2 cellular contexts compared by ENCODE assay signal in the genomic region with DNA sequence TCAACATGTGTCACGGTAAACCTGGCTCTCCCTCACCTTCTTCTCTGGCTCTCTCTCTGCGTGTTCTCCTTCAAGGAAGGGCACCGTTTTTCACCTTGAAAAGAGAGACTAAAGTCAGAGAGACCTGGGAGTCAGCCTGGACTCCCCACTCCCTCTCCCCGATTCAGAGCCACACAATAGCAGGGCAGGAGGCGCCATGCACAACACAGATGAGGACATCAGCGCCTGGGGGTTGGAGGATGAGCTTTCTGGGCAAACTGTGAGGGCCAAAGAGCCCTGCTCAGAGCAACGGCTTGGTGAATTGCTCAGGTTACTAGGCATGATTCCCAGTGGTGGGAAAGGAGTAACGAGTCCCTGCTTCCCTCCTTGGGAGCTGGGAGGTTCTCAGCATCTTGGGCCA.
TF ChIP-seq lines count a peak whose summit lies in the region.

No MANE protein-coding gene starts in this region.

TF ChIP-seq in HepG2, 621 proteins besides CTCF, POLR2A, EP300 and RAD21:
- TF ChIP-seq KDM3A (CRISPR knock-in tag; IDR thresholded peaks at IDR 0.05; ENCODE audit: low read depth) (no peak), SNRNP70 (IDR thresholded peaks at IDR 0.05; ENCODE audit: low read depth, low read length) (no peak), REXO4 (CRISPR knock-in tag; IDR thresholded peaks at IDR 0.05; ENCODE audit: borderline replicate concordance) (no peak), ZNF30 (CRISPR knock-in tag; IDR thresholded peaks at IDR 0.05) (no peak), EHMT2 (IDR thresholded peaks at IDR 0.05; ENCODE audit: borderline replicate concordance, low read depth, low read length) (no peak), JDP2 (CRISPR knock-in tag; IDR thresholded peaks at IDR 0.05; ENCODE audit: borderline replicate concordance) (no peak), HMG20B (CRISPR knock-in tag; conservative IDR thresholded peaks at IDR 0.05) (no peak), NFE2L2 (IDR thresholded peaks at IDR 0.05; ENCODE audit: low read length) (no peak), ZNF282 (IDR thresholded peaks at IDR 0.05; ENCODE audit: partially characterized antibody) (no peak), ZFY (CRISPR knock-in tag; IDR thresholded peaks at IDR 0.05) (no peak)
- TF ChIP-seq, protein P1, sequence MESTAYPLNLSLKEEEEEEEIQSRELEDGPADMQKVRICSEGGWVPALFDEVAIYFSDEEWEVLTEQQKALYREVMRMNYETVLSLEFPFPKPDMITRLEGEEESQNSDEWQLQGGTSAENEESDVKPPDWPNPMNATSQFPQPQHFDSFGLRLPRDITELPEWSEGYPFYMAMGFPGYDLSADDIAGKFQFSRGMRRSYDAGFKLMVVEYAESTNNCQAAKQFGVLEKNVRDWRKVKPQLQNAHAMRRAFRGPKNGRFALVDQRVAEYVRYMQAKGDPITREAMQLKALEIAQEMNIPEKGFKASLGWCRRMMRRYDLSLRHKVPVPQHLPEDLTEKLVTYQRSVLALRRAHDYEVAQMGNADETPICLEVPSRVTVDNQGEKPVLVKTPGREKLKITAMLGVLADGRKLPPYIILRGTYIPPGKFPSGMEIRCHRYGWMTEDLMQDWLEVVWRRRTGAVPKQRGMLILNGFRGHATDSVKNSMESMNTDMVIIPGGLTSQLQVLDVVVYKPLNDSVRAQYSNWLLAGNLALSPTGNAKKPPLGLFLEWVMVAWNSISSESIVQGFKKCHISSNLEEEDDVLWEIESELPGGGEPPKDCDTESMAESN (CRISPR knock-in tag; conservative IDR thresholded peaks at IDR 0.05): no peak
- TF ChIP-seq, protein P2, sequence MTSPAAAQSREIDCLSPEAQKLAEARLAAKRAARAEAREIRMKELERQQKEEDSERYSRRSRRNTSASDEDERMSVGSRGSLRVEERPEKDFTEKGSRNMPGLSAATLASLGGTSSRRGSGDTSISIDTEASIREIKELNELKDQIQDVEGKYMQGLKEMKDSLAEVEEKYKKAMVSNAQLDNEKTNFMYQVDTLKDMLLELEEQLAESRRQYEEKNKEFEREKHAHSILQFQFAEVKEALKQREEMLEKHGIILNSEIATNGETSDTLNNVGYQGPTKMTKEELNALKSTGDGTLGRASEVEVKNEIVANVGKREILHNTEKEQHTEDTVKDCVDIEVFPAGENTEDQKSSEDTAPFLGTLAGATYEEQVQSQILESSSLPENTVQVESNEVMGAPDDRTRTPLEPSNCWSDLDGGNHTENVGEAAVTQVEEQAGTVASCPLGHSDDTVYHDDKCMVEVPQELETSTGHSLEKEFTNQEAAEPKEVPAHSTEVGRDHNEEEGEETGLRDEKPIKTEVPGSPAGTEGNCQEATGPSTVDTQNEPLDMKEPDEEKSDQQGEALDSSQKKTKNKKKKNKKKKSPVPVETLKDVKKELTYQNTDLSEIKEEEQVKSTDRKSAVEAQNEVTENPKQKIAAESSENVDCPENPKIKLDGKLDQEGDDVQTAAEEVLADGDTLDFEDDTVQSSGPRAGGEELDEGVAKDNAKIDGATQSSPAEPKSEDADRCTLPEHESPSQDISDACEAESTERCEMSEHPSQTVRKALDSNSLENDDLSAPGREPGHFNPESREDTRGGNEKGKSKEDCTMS (CRISPR knock-in tag; conservative IDR thresholded peaks at IDR 0.05): no peak

TF ChIP-seq in WTC11, 78 proteins besides CTCF, POLR2A, EP300 and RAD21:
- no peak for TF ChIP-seq CBFB (CRISPR knock-in tag; IDR thresholded peaks at IDR 0.05; ENCODE audit: low read depth)
- TF ChIP-seq GTF2I (CRISPR knock-in tag; conservative IDR thresholded peaks at IDR 0.05): no peak
- TF ChIP-seq, protein P3, sequence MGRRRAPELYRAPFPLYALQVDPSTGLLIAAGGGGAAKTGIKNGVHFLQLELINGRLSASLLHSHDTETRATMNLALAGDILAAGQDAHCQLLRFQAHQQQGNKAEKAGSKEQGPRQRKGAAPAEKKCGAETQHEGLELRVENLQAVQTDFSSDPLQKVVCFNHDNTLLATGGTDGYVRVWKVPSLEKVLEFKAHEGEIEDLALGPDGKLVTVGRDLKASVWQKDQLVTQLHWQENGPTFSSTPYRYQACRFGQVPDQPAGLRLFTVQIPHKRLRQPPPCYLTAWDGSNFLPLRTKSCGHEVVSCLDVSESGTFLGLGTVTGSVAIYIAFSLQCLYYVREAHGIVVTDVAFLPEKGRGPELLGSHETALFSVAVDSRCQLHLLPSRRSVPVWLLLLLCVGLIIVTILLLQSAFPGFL (CRISPR knock-in tag; IDR thresholded peaks at IDR 0.05; ENCODE audit: borderline replicate concordance): no peak
- TF ChIP-seq SOX15 (CRISPR knock-in tag; IDR thresholded peaks at IDR 0.05): no peak
- no peak for TF ChIP-seq FOXJ3 (CRISPR knock-in tag; IDR thresholded peaks at IDR 0.05; ENCODE audit: borderline replicate concordance)
- TF ChIP-seq TEAD1 (CRISPR knock-in tag; IDR thresholded peaks at IDR 0.05): no peak
- no peak for TF ChIP-seq RORB (CRISPR knock-in tag; IDR thresholded peaks at IDR 0.05)
- no peak for TF ChIP-seq SMAD3 (CRISPR knock-in tag; IDR thresholded peaks at IDR 0.05; ENCODE audit: borderline replicate concordance)
